21 cellular contexts compared by ENCODE assay signal in genomic region chr3:10532939-10533730, GRCh38. TPM values are rescaled to one million over a fixed set of nuclear protein-coding genes. Genes with fewer than 3 reads are reported as not detected.
DNase-seq lines count a peak whose midpoint lies in the region; ATAC-seq and TF ChIP-seq lines count a peak whose summit lies in the region.
"Had no signal": no experiment of that assay in that cellular context is flagged by ENCODE, and none has a peak within 500 bp of the region (broad histone marks: within the 10 kb centered on the region; RNA-seq: fewer than 3 reads in every experiment).

No MANE protein-coding gene starts in this region.

- H3K27ac Mint-ChIP-seq in activated CD8-positive, alpha-beta memory T cell treated with anti-CD3 and anti-CD28 coated beads, Interleukin-2, amount 10 ng/mL, durations not matched to agents 7 days and 5 days, result no peak overlapping the region
- H3K27ac Mint-ChIP-seq in neural progenitor cell, result no peak overlapping the region
- H3K27ac Mint-ChIP-seq: CD4-positive, alpha-beta memory T cell; IgD-negative memory B cell had no signal

- H3K4me3 Mint-ChIP-seq in activated CD8-positive, alpha-beta memory T cell treated with anti-CD3 and anti-CD28 coated beads, Interleukin-2, amount 10 ng/mL, durations not matched to agents 7 days and 5 days, result no peak overlapping the region
- H3K4me3 Mint-ChIP-seq in neural progenitor cell, result no peak overlapping the region
- H3K4me3 Mint-ChIP-seq: CD4-positive, alpha-beta memory T cell had no signal

- H3K9ac ChIP-seq in neural progenitor cell, result no peak overlapping the region

- no peaks in the 10 kb centered on the region for H3K36me3 Mint-ChIP-seq in activated CD8-positive, alpha-beta memory T cell treated with anti-CD3 and anti-CD28 coated beads, Interleukin-2, amount 10 ng/mL, durations not matched to agents 7 days and 5 days
- H3K36me3 Mint-ChIP-seq in neural progenitor cell, result no peaks in the 10 kb centered on the region
- H3K36me3 Mint-ChIP-seq: CD4-positive, alpha-beta memory T cell had no signal

- H3K27me3 Mint-ChIP-seq in activated CD8-positive, alpha-beta memory T cell treated with anti-CD3 and anti-CD28 coated beads, Interleukin-2, amount 10 ng/mL, durations not matched to agents 7 days and 5 days, result peaks cover 21% of the 10 kb centered on the region
- no peaks in the 10 kb centered on the region for H3K27me3 Mint-ChIP-seq in neural progenitor cell (ENCODE audit: insufficient read depth, low read depth)
- H3K27me3 Mint-ChIP-seq: IgD-negative memory B cell had no signal

- no peaks in the 10 kb centered on the region for H3K4me1 Mint-ChIP-seq in activated CD8-positive, alpha-beta memory T cell treated with anti-CD3 and anti-CD28 coated beads, Interleukin-2, amount 10 ng/mL, durations not matched to agents 7 days and 5 days
- H3K4me1 Mint-ChIP-seq in neural progenitor cell, result peaks cover 3% of the 10 kb centered on the region
- H3K4me1 Mint-ChIP-seq: CD4-positive, alpha-beta memory T cell; IgD-negative memory B cell had no signal

- H3K9me3 ChIP-seq in stomach (no peaks in the 10 kb centered on the region), neural progenitor cell (ENCODE audit: low read depth) (no peaks in the 10 kb centered on the region)

- no peaks in the 10 kb centered on the region for H3K79me2 ChIP-seq in neural progenitor cell (ENCODE audit: low read depth)

- H4K20me1 ChIP-seq in neural progenitor cell (ENCODE audit: low read depth), result no peaks in the 10 kb centered on the region

- CTCF ChIA-PET in activated CD8-positive, alpha-beta memory T cell treated with anti-CD3 and anti-CD28 coated beads, Interleukin-2, amount 10 ng/mL, durations not matched to agents 7 days and 5 days (lab: Charles Lee), result no interaction called here

- H3K9me3 Mint-ChIP-seq in activated CD8-positive, alpha-beta memory T cell treated with anti-CD3 and anti-CD28 coated beads, Interleukin-2, amount 10 ng/mL, durations not matched to agents 7 days and 5 days (ENCODE audit: low read depth), result no peaks in the 10 kb centered on the region
- H3K9me3 Mint-ChIP-seq in neural progenitor cell, result no peaks in the 10 kb centered on the region
- H3K9me3 Mint-ChIP-seq: CD4-positive, alpha-beta memory T cell had no signal

- H3K4me1 ChIP-seq in stomach, result no peaks in the 10 kb centered on the region
- H3K4me1 ChIP-seq in neural progenitor cell, result peaks cover 12% of the 10 kb centered on the region

- H2AFZ ChIP-seq in neural progenitor cell (replicated peaks), result no peak overlapping the region

- no peaks in the 10 kb centered on the region for H3K36me3 ChIP-seq in stomach
- no peaks in the 10 kb centered on the region for H3K36me3 ChIP-seq in neural progenitor cell

- DNase-seq in activated CD8-positive, alpha-beta memory T cell treated with anti-CD3 and anti-CD28 coated beads for 24 hours, result peak; percentile 28
- DNase-seq in activated CD8-positive, alpha-beta memory T cell treated with anti-CD3 and anti-CD28 coated beads, Interleukin-2, amount 50 U/mL, for 4 hours, result no peak
- peak; percentile 32 for DNase-seq in activated CD8-positive, alpha-beta memory T cell treated with anti-CD3 and anti-CD28 coated beads, Interleukin-2, amount 10 ng/mL, durations not matched to agents 7 days and 5 days
- DNase-seq in islet precursor cell (peak; percentile 43), stomach (peak; percentile 5), SKM-1 (lab: John Stamatoyannopoulos, UW; ENCODE audit: unreplicated experiment) (no peak), NCI-H2196 (lab: John Stamatoyannopoulos, UW; ENCODE audit: unreplicated experiment) (no peak), neural progenitor cell (ENCODE audit: low spot score) (no peak)
- DNase-seq: Calu3; CD4-positive, alpha-beta memory T cell; DMS53; H7; NCI-H1105 treated with DMSO at 0.1 percent for 48 hours; NCI-H187 treated with DMSO at 0.1 percent for 48 hours; NCI-H446; NCI-H69; OCI-M1; RPMI8226 had no signal

- H3K27ac ChIP-seq in stomach, result no peak overlapping the region
- H3K27ac ChIP-seq in neural progenitor cell, result no peak overlapping the region

- ATAC-seq in activated CD8-positive, alpha-beta memory T cell treated with anti-CD3 and anti-CD28 coated beads, Interleukin-2, amount 10 ng/mL, durations not matched to agents 7 days and 5 days, result no peak

- H3K4me3 ChIP-seq in stomach (no peak overlapping the region), neural progenitor cell (no peak overlapping the region)

- WGBS in stomach, 5 donors, result 78 to 87% (median 83%) methylated on average over 7 of the region's 7 CpGs

- H3F3A ChIP-seq in neural progenitor cell (ENCODE audit: low read depth), result no peaks in the 10 kb centered on the region

- TF ChIP-seq EP300 in stomach (IDR thresholded peaks at IDR 0.05), result no peak

- H3K4me2 ChIP-seq in neural progenitor cell, result no peak overlapping the region

- H3K27me3 ChIP-seq in stomach, result peaks cover 0 to 9% (median 0%) of the 10 kb centered on the region in 3 donors
- H3K27me3 ChIP-seq in neural progenitor cell, result peaks cover 13% of the 10 kb centered on the region

- TF ChIP-seq POLR2A in stomach (IDR thresholded peaks at IDR 0.05), result no peak

- intact Hi-C loops in stomach (cut with DNase I; ENCODE audit: low total_unique reads), result no loop called here

- TF ChIP-seq CTCF in stomach (IDR thresholded peaks at IDR 0.05) (no peak), neural progenitor cell (IDR thresholded peaks at IDR 0.05) (no peak)

RNA-seq across cellular contexts. Expression of gene ATP2B2, which starts 27.7 kb away (rescaled TPM):
- not detected for total RNA-seq in activated CD8-positive, alpha-beta memory T cell treated with anti-CD3 and anti-CD28 coated beads, Interleukin-2, amount 10 ng/mL, durations not matched to agents 7 days and 5 days
- under 1 TPM in 1 of 5 donors, not detected in 4; 0.37 TPM for total RNA-seq in stomach
- polyA plus RNA-seq in stomach, result under 1 TPM in 1 of 3 donors, not detected in 2; 0.03 TPM
- 0.03 TPM in 1 of 2 replicates, not detected in the other for total RNA-seq in neural progenitor cell (ENCODE audit: low replicate concordance)
- total RNA-seq: Calu3; CD4-positive, alpha-beta memory T cell; LHCN-M2 had no signal
- polyA plus RNA-seq: BJ; CD4-positive, alpha-beta memory T cell; IgD-negative memory B cell had no signal

Comparison
In these comparisons a context has a peak if more than half of its experiments do, and no peak if none do; other contexts are left out.
1. DNase-seq: peak in activated CD8-positive, alpha-beta memory T cell treated with anti-CD3 and anti-CD28 coated beads for 24 hours (single experiment), activated CD8-positive, alpha-beta memory T cell treated with anti-CD3 and anti-CD28 coated beads, Interleukin-2, amount 10 ng/mL, durations not matched to agents 7 days and 5 days (single experiment), islet precursor cell (single experiment) and stomach (single experiment); none in activated CD8-positive, alpha-beta memory T cell treated with anti-CD3 and anti-CD28 coated beads, Interleukin-2, amount 50 U/mL, for 4 hours (single experiment), SKM-1 (single experiment), NCI-H2196 (single experiment) and neural progenitor cell (single experiment).